8 cellular contexts compared by ENCODE assay signal in the genomic region with DNA sequence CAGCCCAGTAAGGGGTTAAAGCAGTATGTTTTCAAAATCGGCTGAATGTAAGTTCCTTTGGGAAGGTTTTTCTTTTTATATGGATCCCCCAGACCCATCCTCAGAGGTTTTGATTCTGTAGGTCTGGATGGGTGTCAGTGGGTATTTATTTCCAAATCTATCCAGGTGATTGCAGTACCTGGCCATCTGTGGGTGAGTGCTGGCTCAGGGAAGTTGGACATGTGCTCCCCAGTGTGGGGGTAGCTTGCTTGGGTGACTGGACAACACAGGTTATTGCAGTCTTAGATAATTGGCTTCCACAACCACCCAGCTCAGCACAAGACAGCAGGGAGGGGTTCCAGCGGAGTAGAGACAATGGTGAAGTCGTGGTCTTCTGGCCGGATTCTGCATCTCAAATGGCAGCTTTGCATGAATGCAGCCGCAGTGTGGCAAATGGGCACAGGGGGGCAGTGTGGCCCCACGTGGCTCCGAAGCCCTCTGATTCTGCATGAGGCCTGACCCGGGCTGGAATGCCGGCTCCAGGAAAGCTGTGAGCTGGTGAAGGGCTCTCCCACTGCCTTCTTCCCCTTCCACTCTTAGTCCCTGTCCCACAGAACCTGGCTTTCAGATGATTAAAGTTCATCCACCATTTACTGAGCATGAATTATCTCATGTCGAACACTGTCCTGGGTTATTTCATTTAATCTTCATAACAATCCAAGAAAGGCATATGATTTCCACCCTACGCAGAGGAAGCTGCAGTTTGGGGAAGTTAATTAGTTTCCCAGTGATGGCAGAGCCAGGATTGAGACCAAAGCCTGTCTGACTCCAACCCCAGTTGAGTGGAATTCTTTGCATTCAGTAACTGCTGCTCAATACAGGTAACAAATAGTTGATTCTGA.
DNase-seq lines count a peak whose midpoint lies in the region; ATAC-seq and TF ChIP-seq lines count a peak whose summit lies in the region.

No MANE protein-coding gene starts in this region.

- ATAC-seq in GM18868 (IDR thresholded peaks at IDR 0.05; ENCODE audit: unreplicated experiment) = peak; percentile 59
- ATAC-seq in Panc1 = peak; percentile 88

- H3K27ac Mint-ChIP-seq in activated T-helper 1 cell treated with anti-CD3 and anti-CD28 coated beads, Interleukin-12 subunit alpha, Interleukin-12 subunit beta, Interleukin-2, Interleukin-4 antibody, amounts not matched to agents 30 ng/mL and 10 ng/mL and 1 ng/mL, durations not matched to agents 14 hours and 24 hours and 36 hours = no peak overlapping the region

- H3K4me1 ChIP-seq in Panc1 (ENCODE audit: control insufficient read depth, insufficient read depth, low read length) = peaks cover 6% of the 10 kb centered on the region

- no TSS peak for BruUV-seq in Panc1 (replicated peaks; lab: Mats Ljungman, UMichigan)

- CTCF ChIA-PET in AG04450 (lab: Charles Lee) (interaction anchor here (0.5 to 11.2 kb wide), 58 partner anchors 10 to 973 kb away, joined by 3 to 287 read pairs (median 4); a partner anchor contains a TSS), Panc1 (lab: Charles Lee) (interaction anchor here (0.6 to 3.2 kb wide), 8 partner anchors 9 to 645 kb away, joined by 3 to 27 read pairs (median 5); a partner anchor contains a TSS)

- H3K4me1 Mint-ChIP-seq in activated T-helper 1 cell treated with anti-CD3 and anti-CD28 coated beads, Interleukin-12 subunit alpha, Interleukin-12 subunit beta, Interleukin-2, Interleukin-4 antibody, amounts not matched to agents 30 ng/mL and 10 ng/mL and 1 ng/mL, durations not matched to agents 14 hours and 24 hours and 36 hours (ENCODE audit: low read depth) = peaks cover 5% of the 10 kb centered on the region

- H3K27me3 ChIP-seq in AG04450 (ENCODE audit: control insufficient read depth, insufficient read depth, low read length) (peaks cover 4% of the 10 kb centered on the region), Panc1 (ENCODE audit: control insufficient read depth, insufficient read depth, low read length) (no peaks in the 10 kb centered on the region)

- DNase-seq in AG04450 (ENCODE audit: low read depth, low spot score) (peak; percentile 46), HUDEP-2 (lab: John Stamatoyannopoulos, UW; ENCODE audit: unreplicated experiment in 76 of 76) (peak in 52 of 76 experiments; percentile 2 to 65 (median 20)), Panc1 (ENCODE audit: low read depth, low spot score) (peak; percentile 73), fibroblast of the conjunctiva (ENCODE audit: low read depth) (peak; percentile 61), non-pigmented ciliary epithelial cell (ENCODE audit: low read depth) (peak; percentile 13), stromal cell of bone marrow (ENCODE audit: low read depth) (peak; percentile 50)
- DNase-seq in activated T-helper 1 cell treated with anti-CD3 and anti-CD28 coated beads, Interleukin-12 subunit alpha, Interleukin-12 subunit beta, Interleukin-2, Interleukin-4 antibody, amounts not matched to agents 30 ng/mL and 10 ng/mL and 1 ng/mL, durations not matched to agents 14 hours and 24 hours and 36 hours (ENCODE audit: low spot score) = peak; percentile 54

- H3K27ac ChIP-seq in AG04450 (ENCODE audit: low read depth, low read length) = no peak overlapping the region
- no peak overlapping the region for H3K27ac ChIP-seq in Panc1 (ENCODE audit: low read length)

- POLR2A ChIA-PET in AG04450 (lab: Yijun Ruan, JAX) = interaction anchor here (0.7 to 1.1 kb wide), 2 partner anchors 248 to 771 kb away, joined by 3 read pairs; no protein-coding TSS in a partner anchor
- POLR2A ChIA-PET in Panc1 (lab: Charles Lee) = interaction anchor here (0.6 kb wide), 1 partner anchor 286 kb away, joined by 4 read pairs; no protein-coding TSS in a partner anchor

- H3K27me3 Mint-ChIP-seq in activated T-helper 1 cell treated with anti-CD3 and anti-CD28 coated beads, Interleukin-12 subunit alpha, Interleukin-12 subunit beta, Interleukin-2, Interleukin-4 antibody, amounts not matched to agents 30 ng/mL and 10 ng/mL and 1 ng/mL, durations not matched to agents 14 hours and 24 hours and 36 hours (ENCODE audit: insufficient read depth) = peaks cover 11% of the 10 kb centered on the region

- H3K36me3 Mint-ChIP-seq in activated T-helper 1 cell treated with anti-CD3 and anti-CD28 coated beads, Interleukin-12 subunit alpha, Interleukin-12 subunit beta, Interleukin-2, Interleukin-4 antibody, amounts not matched to agents 30 ng/mL and 10 ng/mL and 1 ng/mL, durations not matched to agents 14 hours and 24 hours and 36 hours (ENCODE audit: low read depth) = no peaks in the 10 kb centered on the region

- no peak overlapping the region for H3K4me3 Mint-ChIP-seq in activated T-helper 1 cell treated with anti-CD3 and anti-CD28 coated beads, Interleukin-12 subunit alpha, Interleukin-12 subunit beta, Interleukin-2, Interleukin-4 antibody, amounts not matched to agents 30 ng/mL and 10 ng/mL and 1 ng/mL, durations not matched to agents 14 hours and 24 hours and 36 hours

- H3K4me3 ChIP-seq in AG04450 (ENCODE audit: low read depth, low read length) (no peak overlapping the region), Panc1 (ENCODE audit: low read depth in 2 of 2, low read length in 2 of 2) (no peak overlapping the region)

- TF ChIP-seq CTCF in AG04450 (IDR thresholded peaks at IDR 0.05; ENCODE audit: low read depth, low read length) (peak; percentile 96), Panc1 (IDR thresholded peaks at IDR 0.05) (peak; percentile 96)

- in situ Hi-C loops in Panc1 (cut with HindIII; ENCODE audit: low pct_unique_long_range_greater_than_20kb, low sequenced_read_pairs) = no loop called here

- no peaks in the 10 kb centered on the region for H3K9me3 Mint-ChIP-seq in activated T-helper 1 cell treated with anti-CD3 and anti-CD28 coated beads, Interleukin-12 subunit alpha, Interleukin-12 subunit beta, Interleukin-2, Interleukin-4 antibody, amounts not matched to agents 30 ng/mL and 10 ng/mL and 1 ng/mL, durations not matched to agents 14 hours and 24 hours and 36 hours

- H3K9me3 ChIP-seq in AG04450 (ENCODE audit: control insufficient read depth, insufficient read depth, low read length) (no peaks in the 10 kb centered on the region), Panc1 (ENCODE audit: control insufficient read depth, insufficient read depth, low read depth, low read length) (no peaks in the 10 kb centered on the region)

- intact Hi-C loops in Panc1 (cut with micrococcal nuclease; ENCODE audit: unreplicated experiment) = loop anchor here (1.0 to 5.0 kb wide), 4 partner anchors 106 to 560 kb away; a partner anchor contains a TSS
- intact Hi-C loops in activated T-helper 1 cell treated with anti-CD3 and anti-CD28 coated beads, Interleukin-12 subunit alpha, Interleukin-12 subunit beta, Interleukin-2, Interleukin-4 antibody, amounts not matched to agents 30 ng/mL and 10 ng/mL and 1 ng/mL, durations not matched to agents 14 hours and 24 hours and 36 hours (cut with micrococcal nuclease) = loop anchor here (1.0 to 10.0 kb wide), 7 partner anchors 78 to 978 kb away; no protein-coding TSS in a partner anchor

- no peaks in the 10 kb centered on the region for H3K36me3 ChIP-seq in Panc1 (ENCODE audit: control insufficient read depth, insufficient read depth, low read length)

Comparison
In these comparisons a context has a peak if more than half of its experiments do, and no peak if none do; other contexts are left out.
1. DNase-seq: peak in every context shown above with its lines; median percentile 73 in Panc1; 61 in fibroblast of the conjunctiva; 54 in activated T-helper 1 cell treated with anti-CD3 and anti-CD28 coated beads, Interleukin-12 subunit alpha, Interleukin-12 subunit beta, Interleukin-2, Interleukin-4 antibody, amounts not matched to agents 30 ng/mL and 10 ng/mL and 1 ng/mL, durations not matched to agents 14 hours and 24 hours and 36 hours; 50 in stromal cell of bone marrow; 46 in AG04450; 20 in HUDEP-2; 13 in non-pigmented ciliary epithelial cell.